ENCODE assay signal across 2 cellular contexts in the genomic region with DNA sequence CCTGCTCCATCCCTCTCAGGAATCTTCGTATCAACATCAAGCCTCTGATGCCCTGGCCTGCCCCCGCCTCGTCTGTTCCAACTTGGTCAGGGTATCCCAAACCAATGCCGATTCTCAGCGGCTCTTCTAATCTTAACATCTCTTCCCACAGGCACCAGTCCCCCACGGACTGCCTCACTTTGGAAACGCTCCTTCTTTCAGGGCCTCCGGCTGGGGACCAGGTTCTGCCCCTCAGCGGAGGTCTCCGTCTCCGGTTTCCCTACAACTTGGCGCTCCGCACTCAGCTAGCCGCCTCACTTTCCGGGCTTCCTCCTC.
TF ChIP-seq lines count a peak whose summit lies in the region.

No MANE protein-coding gene starts in this region.

TF ChIP-seq in A549, 52 proteins besides CTCF, POLR2A, EP300 and RAD21:
- no peak for TF ChIP-seq RCOR1 (IDR thresholded peaks at IDR 0.05; ENCODE audit: low read depth, low read length)
- no peak for TF ChIP-seq FOXS1 (CRISPR knock-in tag; IDR thresholded peaks at IDR 0.05)
- TF ChIP-seq HEYL (CRISPR knock-in tag; IDR thresholded peaks at IDR 0.05), result no peak
- TF ChIP-seq, protein P1, sequence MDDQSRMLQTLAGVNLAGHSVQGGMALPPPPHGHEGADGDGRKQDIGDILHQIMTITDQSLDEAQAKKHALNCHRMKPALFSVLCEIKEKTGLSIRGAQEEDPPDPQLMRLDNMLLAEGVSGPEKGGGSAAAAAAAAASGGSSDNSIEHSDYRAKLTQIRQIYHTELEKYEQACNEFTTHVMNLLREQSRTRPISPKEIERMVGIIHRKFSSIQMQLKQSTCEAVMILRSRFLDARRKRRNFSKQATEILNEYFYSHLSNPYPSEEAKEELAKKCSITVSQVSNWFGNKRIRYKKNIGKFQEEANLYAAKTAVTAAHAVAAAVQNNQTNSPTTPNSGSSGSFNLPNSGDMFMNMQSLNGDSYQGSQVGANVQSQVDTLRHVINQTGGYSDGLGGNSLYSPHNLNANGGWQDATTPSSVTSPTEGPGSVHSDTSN (IDR thresholded peaks at IDR 0.05), result no peak
- no peak for TF ChIP-seq BHLHE40 (IDR thresholded peaks at IDR 0.05; ENCODE audit: low read depth, low read length)
- TF ChIP-seq, protein P2, sequence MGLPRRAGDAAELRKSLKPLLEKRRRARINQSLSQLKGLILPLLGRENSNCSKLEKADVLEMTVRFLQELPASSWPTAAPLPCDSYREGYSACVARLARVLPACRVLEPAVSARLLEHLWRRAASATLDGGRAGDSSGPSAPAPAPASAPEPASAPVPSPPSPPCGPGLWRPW (IDR thresholded peaks at IDR 0.05), result no peak
- TF ChIP-seq RNF2 (IDR thresholded peaks at IDR 0.05; ENCODE audit: borderline replicate concordance, low read depth), result no peak
- TF ChIP-seq JUN (IDR thresholded peaks at IDR 0.05), result no peak
- TF ChIP-seq NPAS2 (CRISPR knock-in tag; IDR thresholded peaks at IDR 0.05; ENCODE audit: borderline replicate concordance), result no peak
- no peak for TF ChIP-seq ZC3H11A (IDR thresholded peaks at IDR 0.05)
- TF ChIP-seq EHF (CRISPR knock-in tag; IDR thresholded peaks at IDR 0.05), result no peak
- no peak for TF ChIP-seq CHD4 (IDR thresholded peaks at IDR 0.05; ENCODE audit: borderline replicate concordance)
- TF ChIP-seq, protein P3, sequence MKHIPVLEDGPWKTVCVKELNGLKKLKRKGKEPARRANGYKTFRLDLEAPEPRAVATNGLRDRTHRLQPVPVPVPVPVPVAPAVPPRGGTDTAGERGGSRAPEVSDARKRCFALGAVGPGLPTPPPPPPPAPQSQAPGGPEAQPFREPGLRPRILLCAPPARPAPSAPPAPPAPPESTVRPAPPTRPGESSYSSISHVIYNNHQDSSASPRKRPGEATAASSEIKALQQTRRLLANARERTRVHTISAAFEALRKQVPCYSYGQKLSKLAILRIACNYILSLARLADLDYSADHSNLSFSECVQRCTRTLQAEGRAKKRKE (CRISPR knock-in tag; IDR thresholded peaks at IDR 0.05; ENCODE audit: low read depth), result no peak
- TF ChIP-seq, protein P4, sequence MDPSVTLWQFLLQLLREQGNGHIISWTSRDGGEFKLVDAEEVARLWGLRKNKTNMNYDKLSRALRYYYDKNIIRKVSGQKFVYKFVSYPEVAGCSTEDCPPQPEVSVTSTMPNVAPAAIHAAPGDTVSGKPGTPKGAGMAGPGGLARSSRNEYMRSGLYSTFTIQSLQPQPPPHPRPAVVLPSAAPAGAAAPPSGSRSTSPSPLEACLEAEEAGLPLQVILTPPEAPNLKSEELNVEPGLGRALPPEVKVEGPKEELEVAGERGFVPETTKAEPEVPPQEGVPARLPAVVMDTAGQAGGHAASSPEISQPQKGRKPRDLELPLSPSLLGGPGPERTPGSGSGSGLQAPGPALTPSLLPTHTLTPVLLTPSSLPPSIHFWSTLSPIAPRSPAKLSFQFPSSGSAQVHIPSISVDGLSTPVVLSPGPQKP (IDR thresholded peaks at IDR 0.05; ENCODE audit: low read depth, low read length), result no peak
- TF ChIP-seq, protein P5, sequence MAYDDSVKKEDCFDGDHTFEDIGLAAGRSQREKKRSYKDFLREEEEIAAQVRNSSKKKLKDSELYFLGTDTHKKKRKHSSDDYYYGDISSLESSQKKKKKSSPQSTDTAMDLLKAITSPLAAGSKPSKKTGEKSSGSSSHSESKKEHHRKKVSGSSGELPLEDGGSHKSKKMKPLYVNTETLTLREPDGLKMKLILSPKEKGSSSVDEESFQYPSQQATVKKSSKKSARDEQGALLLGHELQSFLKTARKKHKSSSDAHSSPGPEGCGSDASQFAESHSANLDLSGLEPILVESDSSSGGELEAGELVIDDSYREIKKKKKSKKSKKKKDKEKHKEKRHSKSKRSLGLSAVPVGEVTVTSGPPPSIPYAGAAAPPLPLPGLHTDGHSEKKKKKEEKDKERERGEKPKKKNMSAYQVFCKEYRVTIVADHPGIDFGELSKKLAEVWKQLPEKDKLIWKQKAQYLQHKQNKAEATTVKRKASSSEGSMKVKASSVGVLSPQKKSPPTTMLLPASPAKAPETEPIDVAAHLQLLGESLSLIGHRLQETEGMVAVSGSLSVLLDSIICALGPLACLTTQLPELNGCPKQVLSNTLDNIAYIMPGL (CRISPR knock-in tag; IDR thresholded peaks at IDR 0.05; ENCODE audit: borderline replicate concordance), result no peak
- no peak for TF ChIP-seq POLR2AphosphoS2 (conservative IDR thresholded peaks at IDR 0.05; ENCODE audit: low read length)

TF ChIP-seq in HCT116, 20 proteins besides CTCF, POLR2A, EP300 and RAD21:
- TF ChIP-seq JUND (IDR thresholded peaks at IDR 0.05), result no peak
- no peak for TF ChIP-seq SP1 (IDR thresholded peaks at IDR 0.05; ENCODE audit: low read depth)
- TF ChIP-seq, protein P6, sequence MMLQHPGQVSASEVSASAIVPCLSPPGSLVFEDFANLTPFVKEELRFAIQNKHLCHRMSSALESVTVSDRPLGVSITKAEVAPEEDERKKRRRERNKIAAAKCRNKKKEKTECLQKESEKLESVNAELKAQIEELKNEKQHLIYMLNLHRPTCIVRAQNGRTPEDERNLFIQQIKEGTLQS (IDR thresholded peaks at IDR 0.05), result no peak
- TF ChIP-seq POLR2AphosphoS5 (IDR thresholded peaks at IDR 0.05; ENCODE audit: low read depth, low read length), result no peak
- TF ChIP-seq YY1 (IDR thresholded peaks at IDR 0.05; ENCODE audit: extremely low read depth, insufficient replicate concordance, low read depth, low read length), result no peak
- no peak for TF ChIP-seq SRF (IDR thresholded peaks at IDR 0.05; ENCODE audit: low read depth)
- TF ChIP-seq, protein P7, sequence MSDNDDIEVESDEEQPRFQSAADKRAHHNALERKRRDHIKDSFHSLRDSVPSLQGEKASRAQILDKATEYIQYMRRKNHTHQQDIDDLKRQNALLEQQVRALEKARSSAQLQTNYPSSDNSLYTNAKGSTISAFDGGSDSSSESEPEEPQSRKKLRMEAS (IDR thresholded peaks at IDR 0.05), result no peak
- TF ChIP-seq, protein P8, sequence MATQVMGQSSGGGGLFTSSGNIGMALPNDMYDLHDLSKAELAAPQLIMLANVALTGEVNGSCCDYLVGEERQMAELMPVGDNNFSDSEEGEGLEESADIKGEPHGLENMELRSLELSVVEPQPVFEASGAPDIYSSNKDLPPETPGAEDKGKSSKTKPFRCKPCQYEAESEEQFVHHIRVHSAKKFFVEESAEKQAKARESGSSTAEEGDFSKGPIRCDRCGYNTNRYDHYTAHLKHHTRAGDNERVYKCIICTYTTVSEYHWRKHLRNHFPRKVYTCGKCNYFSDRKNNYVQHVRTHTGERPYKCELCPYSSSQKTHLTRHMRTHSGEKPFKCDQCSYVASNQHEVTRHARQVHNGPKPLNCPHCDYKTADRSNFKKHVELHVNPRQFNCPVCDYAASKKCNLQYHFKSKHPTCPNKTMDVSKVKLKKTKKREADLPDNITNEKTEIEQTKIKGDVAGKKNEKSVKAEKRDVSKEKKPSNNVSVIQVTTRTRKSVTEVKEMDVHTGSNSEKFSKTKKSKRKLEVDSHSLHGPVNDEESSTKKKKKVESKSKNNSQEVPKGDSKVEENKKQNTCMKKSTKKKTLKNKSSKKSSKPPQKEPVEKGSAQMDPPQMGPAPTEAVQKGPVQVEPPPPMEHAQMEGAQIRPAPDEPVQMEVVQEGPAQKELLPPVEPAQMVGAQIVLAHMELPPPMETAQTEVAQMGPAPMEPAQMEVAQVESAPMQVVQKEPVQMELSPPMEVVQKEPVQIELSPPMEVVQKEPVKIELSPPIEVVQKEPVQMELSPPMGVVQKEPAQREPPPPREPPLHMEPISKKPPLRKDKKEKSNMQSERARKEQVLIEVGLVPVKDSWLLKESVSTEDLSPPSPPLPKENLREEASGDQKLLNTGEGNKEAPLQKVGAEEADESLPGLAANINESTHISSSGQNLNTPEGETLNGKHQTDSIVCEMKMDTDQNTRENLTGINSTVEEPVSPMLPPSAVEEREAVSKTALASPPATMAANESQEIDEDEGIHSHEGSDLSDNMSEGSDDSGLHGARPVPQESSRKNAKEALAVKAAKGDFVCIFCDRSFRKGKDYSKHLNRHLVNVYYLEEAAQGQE (IDR thresholded peaks at IDR 0.05; ENCODE audit: low read depth), result no peak
- no peak for TF ChIP-seq TCF7L2 (IDR thresholded peaks at IDR 0.05; ENCODE audit: borderline replicate concordance, extremely low read depth, insufficient read depth, insufficient read length)
- TF ChIP-seq SIN3A (IDR thresholded peaks at IDR 0.05; ENCODE audit: low read depth), result no peak
- no peak for TF ChIP-seq CBX3 (IDR thresholded peaks at IDR 0.05; ENCODE audit: low read depth)
- TF ChIP-seq FOSL1 (IDR thresholded peaks at IDR 0.05; ENCODE audit: low read depth), result no peak
- no peak for TF ChIP-seq EGR1 (IDR thresholded peaks at IDR 0.05; ENCODE audit: low read depth)
- no peak for TF ChIP-seq ELF1 (IDR thresholded peaks at IDR 0.05; ENCODE audit: borderline replicate concordance, low read depth)
